ENCODE assay signal across 13 cellular contexts in the genomic region with DNA sequence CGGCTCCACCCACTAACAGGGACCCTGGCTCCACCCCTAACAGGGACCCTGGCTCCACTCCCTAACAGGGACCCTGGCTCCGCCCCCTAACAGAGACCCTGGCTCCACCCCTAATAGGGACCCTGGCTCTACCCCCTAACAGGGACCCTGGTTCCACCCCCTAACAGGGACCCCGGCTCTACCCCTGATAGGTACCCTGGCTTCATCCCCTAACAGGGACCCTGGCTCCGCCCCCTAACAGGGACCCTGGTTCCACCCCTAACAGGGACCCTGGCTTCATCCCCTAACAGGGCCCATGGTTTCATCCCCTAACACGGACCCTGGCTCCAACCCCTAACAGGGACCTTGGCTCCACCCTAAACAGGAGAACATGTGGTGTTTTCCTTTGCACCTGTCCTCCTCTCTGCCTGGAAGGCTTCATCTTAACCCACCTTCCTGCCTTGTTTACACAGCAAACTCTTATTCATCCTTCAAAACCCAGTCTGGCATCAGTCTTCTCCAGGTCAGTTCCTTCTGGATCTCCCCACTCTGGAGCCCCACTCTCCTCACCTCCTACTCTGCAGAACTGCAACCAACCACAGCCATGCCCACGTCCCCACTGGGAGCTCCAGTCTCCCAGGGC. TPM values are rescaled to one million over a fixed set of nuclear protein-coding genes. Genes with fewer than 3 reads are reported as not detected.
DNase-seq lines count a peak whose midpoint lies in the region; ATAC-seq and TF ChIP-seq lines count a peak whose summit lies in the region.
"Had no signal": no experiment of that assay in that cellular context is flagged by ENCODE, and none has a peak within 500 bp of the region (broad histone marks: within the 10 kb centered on the region; RNA-seq: fewer than 3 reads in every experiment).

No MANE protein-coding gene starts in this region.

- ATAC-seq in HG02759 (IDR thresholded peaks at IDR 0.05; ENCODE audit: unreplicated experiment) (peak; percentile 1), HG03108 (IDR thresholded peaks at IDR 0.05; ENCODE audit: unreplicated experiment) (no peak), HG03025 (IDR thresholded peaks at IDR 0.05; ENCODE audit: low FRiP score, unreplicated experiment) (no peak)
- ATAC-seq in activated CD8-positive, alpha-beta T cell treated with anti-CD3 and anti-CD28 coated beads for 36 hours: peak; percentile 11

- H3K4me3 Mint-ChIP-seq in Calu3 (ENCODE audit: low read depth, unreplicated experiment) (peak overlapping the region; percentile 32), nephron (peak overlapping the region in 1 of 3 experiments; percentile 50)
- peak overlapping the region; percentile 5 for H3K4me3 Mint-ChIP-seq in activated CD8-positive, alpha-beta T cell treated with anti-CD3 and anti-CD28 coated beads for 36 hours

- CTCF ChIA-PET in Calu3 (lab: Charles Lee): interaction anchor here (1.3 kb wide), 1 partner anchor 40 kb away, joined by 4 read pairs; no protein-coding TSS in a partner anchor
- CTCF ChIA-PET in activated CD8-positive, alpha-beta T cell treated with anti-CD3 and anti-CD28 coated beads for 36 hours (lab: Charles Lee): no interaction called here

- H3K9me3 Mint-ChIP-seq in Calu3 (ENCODE audit: low read depth, unreplicated experiment) (no peaks in the 10 kb centered on the region), nephron (no peaks in the 10 kb centered on the region)
- no peaks in the 10 kb centered on the region for H3K9me3 Mint-ChIP-seq in activated CD8-positive, alpha-beta T cell treated with anti-CD3 and anti-CD28 coated beads for 36 hours

- BruUV-seq in Calu3 (replicated peaks; lab: Mats Ljungman, UMichigan): no TSS peak

- intact Hi-C loops in Calu3 (cut with micrococcal nuclease; ENCODE audit: unreplicated experiment): no loop called here
- intact Hi-C loops in activated CD8-positive, alpha-beta T cell treated with anti-CD3 and anti-CD28 coated beads for 36 hours (cut with micrococcal nuclease): no loop called here

- H3K4me1 Mint-ChIP-seq in Calu3 (ENCODE audit: low read depth, unreplicated experiment): peaks cover 15% of the 10 kb centered on the region
- peaks cover 11% of the 10 kb centered on the region for H3K4me1 Mint-ChIP-seq in activated CD8-positive, alpha-beta T cell treated with anti-CD3 and anti-CD28 coated beads for 36 hours (ENCODE audit: low read depth)
- H3K4me1 Mint-ChIP-seq in nephron: peaks cover 54% of the 10 kb centered on the region

- POLR2A ChIA-PET in activated CD8-positive, alpha-beta T cell treated with anti-CD3 and anti-CD28 coated beads for 36 hours (lab: Charles Lee): no interaction called here

- no peak for DNase-seq in Calu3
- DNase-seq in activated CD8-positive, alpha-beta T cell treated with anti-CD3 and anti-CD28 coated beads for 36 hours: no peak
- DNase-seq in DMS114 treated with DMSO at 0.1 percent for 48 hours (lab: John Stamatoyannopoulos, UW; ENCODE audit: unreplicated experiment): no peak
- DNase-seq in NCI-H2227 (lab: John Stamatoyannopoulos, UW; ENCODE audit: unreplicated experiment): no peak
- DNase-seq: activated T-cell treated with anti-CD3 and anti-CD28 coated beads for 4 hours; effector CD8-positive, alpha-beta T cell; MG63; testis had no signal

- H3K27ac Mint-ChIP-seq in Calu3 (ENCODE audit: unreplicated experiment) (peak overlapping the region; percentile 46), nephron (peak overlapping the region in 2 of 3 experiments; percentile 46 to 58)
- peak overlapping the region; percentile 44 for H3K27ac Mint-ChIP-seq in activated CD8-positive, alpha-beta T cell treated with anti-CD3 and anti-CD28 coated beads for 36 hours

- H3K36me3 Mint-ChIP-seq in Calu3 (ENCODE audit: insufficient read depth, unreplicated experiment) (peaks cover 10% of the 10 kb centered on the region), nephron (ENCODE audit: low read depth) (peaks cover 12% of the 10 kb centered on the region)
- H3K36me3 Mint-ChIP-seq in activated CD8-positive, alpha-beta T cell treated with anti-CD3 and anti-CD28 coated beads for 36 hours (ENCODE audit: low read depth): no peaks in the 10 kb centered on the region
- H3K36me3 Mint-ChIP-seq: CD4-positive, alpha-beta memory T cell had no signal

- no peak for TF ChIP-seq CTCF in Calu3 (IDR thresholded peaks at IDR 0.05; ENCODE audit: unreplicated experiment)
- no peak for TF ChIP-seq CTCF in activated CD8-positive, alpha-beta T cell treated with anti-CD3 and anti-CD28 coated beads for 36 hours (IDR thresholded peaks at IDR 0.05)
- no peak for TF ChIP-seq CTCF in nephron (IDR thresholded peaks at IDR 0.05; ENCODE audit: unreplicated experiment in 3 of 3)

- H3K27me3 Mint-ChIP-seq in Calu3 (ENCODE audit: unreplicated experiment) (no peaks in the 10 kb centered on the region), nephron (ENCODE audit: low read depth) (peaks cover 12% of the 10 kb centered on the region)
- H3K27me3 Mint-ChIP-seq in activated CD8-positive, alpha-beta T cell treated with anti-CD3 and anti-CD28 coated beads for 36 hours: no peaks in the 10 kb centered on the region

RNA-seq across cellular contexts. Expression of a gene that starts 58.0 kb away (rescaled TPM):
- total RNA-seq in Calu3 (2022): 18.3 and 19.3 TPM in 2 replicates
- total RNA-seq in activated CD8-positive, alpha-beta T cell treated with anti-CD3 and anti-CD28 coated beads for 36 hours: under 1 TPM; 0.36 to 0.81 TPM

Comparison
In these comparisons a context has a peak if more than half of its experiments do, and no peak if none do; other contexts are left out.
1. ATAC-seq: peak in HG02759 (single experiment) and activated CD8-positive, alpha-beta T cell treated with anti-CD3 and anti-CD28 coated beads for 36 hours (single experiment); none in HG03108 (single experiment) and HG03025 (single experiment).
2. RNA of a gene that starts 58.0 kb away (total RNA-seq): 18.3 to 19.3 TPM in Calu3; 0.36 to 0.81 TPM in activated CD8-positive, alpha-beta T cell treated with anti-CD3 and anti-CD28 coated beads for 36 hours; every median in the first group is over 10 times any median in the second.
3. Peak in every context shown above with its lines, with median percentiles within 50 percentile points of each other: H3K27ac Mint-ChIP-seq.